Comparison of ENCODE assay signal across 17 cellular contexts in genomic region chr1:24905355-24905978, GRCh38. TPM values are rescaled to one million over a fixed set of nuclear protein-coding genes. Genes with fewer than 3 reads are reported as not detected.
A peak's percentile ranks its signal among the peaks of the same experiment; 100 is the strongest.
DNase-seq lines count a peak whose midpoint lies in the region; ATAC-seq and TF ChIP-seq lines count a peak whose summit lies in the region.
"Had no signal": no experiment of that assay in that cellular context is flagged by ENCODE, and none has a peak within 500 bp of the region (broad histone marks: within the 10 kb centered on the region; RNA-seq: fewer than 3 reads in every experiment).

No MANE protein-coding gene starts in this region.

- no peak overlapping the region for H2BK120ac ChIP-seq in mesenchymal stem cell (ENCODE audit: low read depth, low read length)

- peak; percentile 40 for DNase-seq in activated CD8-positive, alpha-beta memory T cell treated with anti-CD3 and anti-CD28 coated beads, Interleukin-2, amount 10 ng/mL, durations not matched to agents 7 days and 5 days
- DNase-seq in activated CD8-positive, alpha-beta memory T cell treated with anti-CD3 and anti-CD28 coated beads, Interleukin-2, amount 50 U/mL, for 4 hours, result no peak
- DNase-seq in activated B cell treated with CpG ODN at 0.5 μM for 24 hours (peak; percentile 3), islet precursor cell (peak; percentile 53), mesenchymal stem cell (no peak), AG08396 (ENCODE audit: low spot score) (no peak), HPDE6-E6E7 (ENCODE audit: extremely low spot score) (no peak)
- DNase-seq: COR-L47; GF-D8; stimulated activated CD4-positive, alpha-beta T cell treated with anti-CD3 and anti-CD28 coated beads, Interleukin-12 subunit alpha, Interleukin-12 subunit beta, amount 100 ng/mL, for 4 hours; testis had no signal

- no peaks in the 10 kb centered on the region for H3K79me1 ChIP-seq in mesenchymal stem cell (replicated peaks; ENCODE audit: low read length, poor library complexity, severe bottlenecking)

- peaks cover 41 to 48% of the 10 kb centered on the region in 2 experiments for H3K27me3 ChIP-seq in mesenchymal stem cell (ENCODE audit: control insufficient read depth in 1 of 2, insufficient read depth in 1 of 2, low read length in 2 of 2)
- H3K27me3 ChIP-seq: testis had no signal

- no peak overlapping the region for H3K27ac ChIP-seq in mesenchymal stem cell (ENCODE audit: low read length, poor library complexity, severe bottlenecking)
- H3K27ac ChIP-seq: heart left ventricle, prostate gland, testis had no signal

- H2BK5ac ChIP-seq in mesenchymal stem cell (ENCODE audit: low read depth, low read length, poor library complexity, severe bottlenecking), result no peak overlapping the region

- H3K18ac ChIP-seq in mesenchymal stem cell (ENCODE audit: low read depth in 1 of 2, low read length in 2 of 2), result no peak overlapping the region

- H3K36me3 Mint-ChIP-seq in activated CD8-positive, alpha-beta memory T cell treated with anti-CD3 and anti-CD28 coated beads, Interleukin-2, amount 10 ng/mL, durations not matched to agents 7 days and 5 days, result peaks cover 72% of the 10 kb centered on the region
- H3K36me3 Mint-ChIP-seq in activated B cell treated with CpG ODN at 0.5 μM for 24 hours (ENCODE audit: low read depth), result peaks cover 87% of the 10 kb centered on the region
- peaks cover 76% of the 10 kb centered on the region for H3K36me3 Mint-ChIP-seq in stimulated activated naive CD8-positive, alpha-beta T cell treated with anti-CD3 and anti-CD28 coated beads, Interleukin-15, Interleukin-2, amounts not matched to agents 100 ng/mL and 50 ng/mL, for 24 hours (ENCODE audit: low read depth)

- POLR2A ChIA-PET in activated B cell treated with CpG ODN at 0.5 μM for 24 hours (lab: Charles Lee), result no interaction called here

- H3K9me3 ChIP-seq in mesenchymal stem cell (ENCODE audit: control insufficient read depth, low read length), result no peaks in the 10 kb centered on the region
- H3K9me3 ChIP-seq: heart left ventricle, prostate gland, testis had no signal

- intact Hi-C loops in activated B cell treated with CpG ODN at 0.5 μM for 24 hours (cut with micrococcal nuclease), result no loop called here

- H2AK5ac ChIP-seq in mesenchymal stem cell (ENCODE audit: low read length, severe bottlenecking), result no peak overlapping the region

- 93% methylated on average over 13 of the region's 13 CpGs for WGBS in mesenchymal stem cell

- no peak overlapping the region for H3K4me2 ChIP-seq in mesenchymal stem cell (ENCODE audit: low read length, poor library complexity, severe bottlenecking)

- CTCF ChIA-PET in activated CD8-positive, alpha-beta memory T cell treated with anti-CD3 and anti-CD28 coated beads, Interleukin-2, amount 10 ng/mL, durations not matched to agents 7 days and 5 days (lab: Charles Lee), result interaction anchor here (1.9 kb wide), 1 partner anchor 194 kb away, joined by 4 read pairs; no protein-coding TSS in a partner anchor
- CTCF ChIA-PET in activated B cell treated with CpG ODN at 0.5 μM for 24 hours (lab: Charles Lee), result interaction anchor here (1.4 kb wide), 1 partner anchor 57 kb away, joined by 4 read pairs; no protein-coding TSS in a partner anchor

- H3K14ac ChIP-seq in mesenchymal stem cell (ENCODE audit: low read length in 2 of 2), result peak overlapping the region in 1 of 2 experiments; percentile 61

- H4K91ac ChIP-seq in mesenchymal stem cell (ENCODE audit: low read length), result no peak overlapping the region

- H3K23ac ChIP-seq in mesenchymal stem cell (ENCODE audit: low read length in 2 of 2), result no peak overlapping the region

- H4K8ac ChIP-seq in mesenchymal stem cell (ENCODE audit: low read length), result no peak overlapping the region

- H3K4me1 Mint-ChIP-seq in activated CD8-positive, alpha-beta memory T cell treated with anti-CD3 and anti-CD28 coated beads, Interleukin-2, amount 10 ng/mL, durations not matched to agents 7 days and 5 days, result peaks cover 30% of the 10 kb centered on the region
- H3K4me1 Mint-ChIP-seq in activated B cell treated with CpG ODN at 0.5 μM for 24 hours, result peaks cover 7% of the 10 kb centered on the region
- peaks cover 64% of the 10 kb centered on the region for H3K4me1 Mint-ChIP-seq in stimulated activated naive CD8-positive, alpha-beta T cell treated with anti-CD3 and anti-CD28 coated beads, Interleukin-15, Interleukin-2, amounts not matched to agents 100 ng/mL and 50 ng/mL, for 24 hours (ENCODE audit: low read depth)

- H3K9me3 Mint-ChIP-seq in activated CD8-positive, alpha-beta memory T cell treated with anti-CD3 and anti-CD28 coated beads, Interleukin-2, amount 10 ng/mL, durations not matched to agents 7 days and 5 days (ENCODE audit: low read depth), result no peaks in the 10 kb centered on the region
- H3K9me3 Mint-ChIP-seq in activated B cell treated with CpG ODN at 0.5 μM for 24 hours, result no peaks in the 10 kb centered on the region
- H3K9me3 Mint-ChIP-seq in stimulated activated naive CD8-positive, alpha-beta T cell treated with anti-CD3 and anti-CD28 coated beads, Interleukin-15, Interleukin-2, amounts not matched to agents 100 ng/mL and 50 ng/mL, for 24 hours, result no peaks in the 10 kb centered on the region
- H3K9me3 Mint-ChIP-seq: T-helper 1 cell treated with Interleukin-12 subunit alpha and Interleukin-12 subunit beta and Interleukin-4 antibody, amounts not matched to agents 30 μg/mL and 1 μg/mL, for 36 hours had no signal

- H3K4me3 ChIP-seq in mesenchymal stem cell (ENCODE audit: insufficient read depth in 1 of 2, low read depth in 1 of 2, low read length in 2 of 2), result no peak overlapping the region
- H3K4me3 ChIP-seq: heart left ventricle, prostate gland, testis had no signal

- no peak overlapping the region for H3K4ac ChIP-seq in mesenchymal stem cell (ENCODE audit: low read depth in 1 of 2, low read length in 2 of 2)

- no peak overlapping the region for H3K9ac ChIP-seq in mesenchymal stem cell (ENCODE audit: low read length)

- no peak overlapping the region for H2BK15ac ChIP-seq in mesenchymal stem cell (ENCODE audit: low read depth, poor library complexity, severe bottlenecking)

- H3K27ac Mint-ChIP-seq in activated CD8-positive, alpha-beta memory T cell treated with anti-CD3 and anti-CD28 coated beads, Interleukin-2, amount 10 ng/mL, durations not matched to agents 7 days and 5 days, result peak overlapping the region; percentile 24
- no peak overlapping the region for H3K27ac Mint-ChIP-seq in activated B cell treated with CpG ODN at 0.5 μM for 24 hours
- H3K27ac Mint-ChIP-seq in stimulated activated naive CD8-positive, alpha-beta T cell treated with anti-CD3 and anti-CD28 coated beads, Interleukin-15, Interleukin-2, amounts not matched to agents 100 ng/mL and 50 ng/mL, for 24 hours, result peak overlapping the region; percentile 58
- H3K27ac Mint-ChIP-seq: T-helper 1 cell treated with Interleukin-12 subunit alpha and Interleukin-12 subunit beta and Interleukin-4 antibody, amounts not matched to agents 30 μg/mL and 1 μg/mL, for 36 hours had no signal

- no peaks in the 10 kb centered on the region for H3K4me1 ChIP-seq in mesenchymal stem cell (ENCODE audit: control insufficient read depth, insufficient read depth, low read depth, low read length)
- H3K4me1 ChIP-seq: prostate gland, testis had no signal

- no peak overlapping the region for H2AFZ ChIP-seq in mesenchymal stem cell (ENCODE audit: low read depth, low read length)

- no peak for TF ChIP-seq CTCF in activated B cell treated with CpG ODN at 0.5 μM for 24 hours (IDR thresholded peaks at IDR 0.05)

- H3K27me3 Mint-ChIP-seq in activated CD8-positive, alpha-beta memory T cell treated with anti-CD3 and anti-CD28 coated beads, Interleukin-2, amount 10 ng/mL, durations not matched to agents 7 days and 5 days, result no peaks in the 10 kb centered on the region
- no peaks in the 10 kb centered on the region for H3K27me3 Mint-ChIP-seq in activated B cell treated with CpG ODN at 0.5 μM for 24 hours
- H3K27me3 Mint-ChIP-seq in stimulated activated naive CD8-positive, alpha-beta T cell treated with anti-CD3 and anti-CD28 coated beads, Interleukin-15, Interleukin-2, amounts not matched to agents 100 ng/mL and 50 ng/mL, for 24 hours, result no peaks in the 10 kb centered on the region

- no peak overlapping the region for H3K4me3 Mint-ChIP-seq in activated CD8-positive, alpha-beta memory T cell treated with anti-CD3 and anti-CD28 coated beads, Interleukin-2, amount 10 ng/mL, durations not matched to agents 7 days and 5 days
- no peak overlapping the region for H3K4me3 Mint-ChIP-seq in activated B cell treated with CpG ODN at 0.5 μM for 24 hours
- H3K4me3 Mint-ChIP-seq in stimulated activated naive CD8-positive, alpha-beta T cell treated with anti-CD3 and anti-CD28 coated beads, Interleukin-15, Interleukin-2, amounts not matched to agents 100 ng/mL and 50 ng/mL, for 24 hours, result no peak overlapping the region
- H3K4me3 Mint-ChIP-seq: T-helper 1 cell treated with Interleukin-12 subunit alpha and Interleukin-12 subunit beta and Interleukin-4 antibody, amounts not matched to agents 30 μg/mL and 1 μg/mL, for 36 hours had no signal

- no peak for ATAC-seq in activated CD8-positive, alpha-beta memory T cell treated with anti-CD3 and anti-CD28 coated beads, Interleukin-2, amount 10 ng/mL, durations not matched to agents 7 days and 5 days
- ATAC-seq in activated B cell treated with CpG ODN at 0.5 μM for 24 hours (ENCODE audit: low read depth), result no peak
- ATAC-seq: activated CD4-positive, CD25-positive, alpha-beta regulatory T cell treated with anti-CD3 and anti-CD28 coated beads, Interleukin-2, amount 50 U/mL, for 24 hours; heart left ventricle had no signal

- H2BK12ac ChIP-seq in mesenchymal stem cell (ENCODE audit: low read length in 2 of 2), result no peak overlapping the region

- H3K36me3 ChIP-seq in mesenchymal stem cell (ENCODE audit: control insufficient read depth in 1 of 2, insufficient read depth in 2 of 2, low read depth in 1 of 2, low read length in 2 of 2), result no peaks in the 10 kb centered on the region
- H3K36me3 ChIP-seq: prostate gland had no signal

RNA-seq across cellular contexts. Expression of gene RUNX3, which starts 24.6 kb away (rescaled TPM):
- total RNA-seq in activated CD8-positive, alpha-beta memory T cell treated with anti-CD3 and anti-CD28 coated beads, Interleukin-2, amount 10 ng/mL, durations not matched to agents 7 days and 5 days, result 100 to 1,000 TPM; 224 to 246 TPM
- total RNA-seq in activated B cell treated with CpG ODN at 0.5 μM for 24 hours, result 141 and 153 TPM in 2 replicates
- 0.25 TPM for polyA plus RNA-seq in mesenchymal stem cell (2013, experiment 1 of 2)
- 0.33 TPM for polyA plus RNA-seq in mesenchymal stem cell (2013, experiment 2 of 2)
- total RNA-seq: dermis microvascular lymphatic vessel endothelial cell had no signal

Comparison
In these comparisons a context has a peak if more than half of its experiments do, and no peak if none do; other contexts are left out.
1. DNase-seq: peak in activated CD8-positive, alpha-beta memory T cell treated with anti-CD3 and anti-CD28 coated beads, Interleukin-2, amount 10 ng/mL, durations not matched to agents 7 days and 5 days (single experiment), activated B cell treated with CpG ODN at 0.5 μM for 24 hours (single experiment) and islet precursor cell (single experiment); none in activated CD8-positive, alpha-beta memory T cell treated with anti-CD3 and anti-CD28 coated beads, Interleukin-2, amount 50 U/mL, for 4 hours (single experiment), mesenchymal stem cell (single experiment), AG08396 (single experiment) and HPDE6-E6E7 (single experiment).